ENCODE assay signal across 1 cellular context in genomic region chr5:104347119-104347708, GRCh38.
TF ChIP-seq lines count a peak whose summit lies in the region.

No MANE protein-coding gene starts in this region.

TF ChIP-seq in H1, 55 proteins besides CTCF, POLR2A, EP300 and RAD21:
- TF ChIP-seq CHD7 (IDR thresholded peaks at IDR 0.05; ENCODE audit: insufficient replicate concordance, low read length) (no peak), ATF2 (IDR thresholded peaks at IDR 0.05; ENCODE audit: low read length) (no peak), TEAD4 (IDR thresholded peaks at IDR 0.05; ENCODE audit: low read depth, low read length) (no peak), RFX5 (IDR thresholded peaks at IDR 0.05; ENCODE audit: borderline replicate concordance, low read depth, low read length) (no peak), CREB1 (IDR thresholded peaks at IDR 0.05) (no peak), RNF2 (IDR thresholded peaks at IDR 0.05; ENCODE audit: borderline replicate concordance, low read depth, low read length, missing control alignments, poor library complexity, severe bottlenecking) (no peak), BRCA1 (IDR thresholded peaks at IDR 0.05; ENCODE audit: low read depth, low read length) (no peak), SIN3A (conservative IDR thresholded peaks at IDR 0.05 in 1 of 2, IDR thresholded peaks at IDR 0.05 in 1 of 2; ENCODE audit: low read depth in 1 of 2, low read length in 2 of 2) (no peak), GTF2F1 (IDR thresholded peaks at IDR 0.05; ENCODE audit: borderline replicate concordance, low read depth, low read length) (no peak), HDAC2 (IDR thresholded peaks at IDR 0.05; ENCODE audit: borderline replicate concordance in 1 of 2, low read depth in 2 of 2, low read length in 2 of 2) (no peak), KDM4A (IDR thresholded peaks at IDR 0.05; ENCODE audit: low read depth, low read length, severe bottlenecking) (no peak), CTBP2 (IDR thresholded peaks at IDR 0.05; ENCODE audit: borderline replicate concordance, insufficient read depth, insufficient read length, low read length) (no peak), SP2 (IDR thresholded peaks at IDR 0.05; ENCODE audit: low read length) (no peak), GABPA (IDR thresholded peaks at IDR 0.05; ENCODE audit: borderline replicate concordance, insufficient read depth, low read length) (no peak), NANOG (IDR thresholded peaks at IDR 0.05; ENCODE audit: insufficient read depth, low read depth, low read length, poor library complexity, severe bottlenecking) (no peak), ASH2L (IDR thresholded peaks at IDR 0.05; ENCODE audit: low read length) (no peak)
TF ChIP-seq in H1: peak in this region for 0.
